In genomic region chr3:122680381-122681293, GRCh38 we compare ENCODE assay signal across 1 cellular context.
TF ChIP-seq lines count a peak whose summit lies in the region.

Gene PARP14 (plus strand): TSS chr3:122680839. CDS start chr3:122680884, 45 bp downstream.

TF ChIP-seq in HepG2, 621 proteins besides CTCF, POLR2A, EP300 and RAD21 (continued from another document and continues in another):
- no peak for TF ChIP-seq HINFP (CRISPR knock-in tag; IDR thresholded peaks at IDR 0.05; ENCODE audit: low read depth)
- TF ChIP-seq ZNF839 (CRISPR knock-in tag; IDR thresholded peaks at IDR 0.05; ENCODE audit: borderline replicate concordance): no peak
- no peak for TF ChIP-seq ZBTB8A (CRISPR knock-in tag; IDR thresholded peaks at IDR 0.05; ENCODE audit: borderline replicate concordance, low read depth)
- TF ChIP-seq RELA (CRISPR knock-in tag; IDR thresholded peaks at IDR 0.05): no peak
- no peak for TF ChIP-seq ZKSCAN5 (CRISPR knock-in tag; IDR thresholded peaks at IDR 0.05)
- TF ChIP-seq DDIT3 (CRISPR knock-in tag; IDR thresholded peaks at IDR 0.05): no peak
- TF ChIP-seq KLF11 (CRISPR knock-in tag; IDR thresholded peaks at IDR 0.05): no peak
- peak; percentile 35; the same call in 1 of the 2 replicates for TF ChIP-seq SP4 (CRISPR knock-in tag; IDR thresholded peaks at IDR 0.05)
- no peak; the same call in 1 of the 2 replicates for TF ChIP-seq NKX3-1 (CRISPR knock-in tag; IDR thresholded peaks at IDR 0.05)
- TF ChIP-seq ZNF605 (CRISPR knock-in tag; IDR thresholded peaks at IDR 0.05): no peak
- no peak for TF ChIP-seq ZNF678 (CRISPR knock-in tag; IDR thresholded peaks at IDR 0.05)
- no peak for TF ChIP-seq TGIF2 (CRISPR knock-in tag; IDR thresholded peaks at IDR 0.05)
- TF ChIP-seq ARNTL (CRISPR knock-in tag; IDR thresholded peaks at IDR 0.05): no peak
- TF ChIP-seq ZNF230 (CRISPR knock-in tag; IDR thresholded peaks at IDR 0.05): no peak
- TF ChIP-seq ZNF549 (CRISPR knock-in tag; IDR thresholded peaks at IDR 0.05): no peak
- TF ChIP-seq RFX3 (CRISPR knock-in tag; IDR thresholded peaks at IDR 0.05): no peak
- no peak for TF ChIP-seq ZSCAN20 (CRISPR knock-in tag; IDR thresholded peaks at IDR 0.05; ENCODE audit: borderline replicate concordance)
- TF ChIP-seq ZNF124 (CRISPR knock-in tag; IDR thresholded peaks at IDR 0.05): no peak
- TF ChIP-seq, protein P1, sequence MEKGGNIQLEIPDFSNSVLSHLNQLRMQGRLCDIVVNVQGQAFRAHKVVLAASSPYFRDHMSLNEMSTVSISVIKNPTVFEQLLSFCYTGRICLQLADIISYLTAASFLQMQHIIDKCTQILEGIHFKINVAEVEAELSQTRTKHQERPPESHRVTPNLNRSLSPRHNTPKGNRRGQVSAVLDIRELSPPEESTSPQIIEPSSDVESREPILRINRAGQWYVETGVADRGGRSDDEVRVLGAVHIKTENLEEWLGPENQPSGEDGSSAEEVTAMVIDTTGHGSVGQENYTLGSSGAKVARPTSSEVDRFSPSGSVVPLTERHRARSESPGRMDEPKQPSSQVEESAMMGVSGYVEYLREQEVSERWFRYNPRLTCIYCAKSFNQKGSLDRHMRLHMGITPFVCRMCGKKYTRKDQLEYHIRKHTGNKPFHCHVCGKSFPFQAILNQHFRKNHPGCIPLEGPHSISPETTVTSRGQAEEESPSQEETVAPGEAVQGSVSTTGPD (CRISPR knock-in tag; IDR thresholded peaks at IDR 0.05): 0 out of 2 replicates have a peak, but pooled peaks have one; percentile 21
- TF ChIP-seq ZNF616 (CRISPR knock-in tag; IDR thresholded peaks at IDR 0.05; ENCODE audit: low read depth): peak; percentile 74; the same call in 1 of the 2 replicates
- no peak for TF ChIP-seq ZNF766 (CRISPR knock-in tag; IDR thresholded peaks at IDR 0.05; ENCODE audit: borderline replicate concordance)
- no peak for TF ChIP-seq ZFP1 (CRISPR knock-in tag; IDR thresholded peaks at IDR 0.05)
- no peak for TF ChIP-seq ZNF30 (CRISPR knock-in tag; IDR thresholded peaks at IDR 0.05)
- no peak for TF ChIP-seq ZNF335 (CRISPR knock-in tag; IDR thresholded peaks at IDR 0.05)
- no peak for TF ChIP-seq FOXO1 (CRISPR knock-in tag; IDR thresholded peaks at IDR 0.05)
- 0 out of 2 replicates have a peak, but pooled peaks have one; percentile 74 for TF ChIP-seq PCBP1 (IDR thresholded peaks at IDR 0.05; ENCODE audit: borderline replicate concordance, low read depth, low read length)
- no peak for TF ChIP-seq EEA1 (CRISPR knock-in tag; IDR thresholded peaks at IDR 0.05; ENCODE audit: borderline replicate concordance)
- TF ChIP-seq ZNF382 (CRISPR knock-in tag; IDR thresholded peaks at IDR 0.05; ENCODE audit: borderline replicate concordance): no peak
- TF ChIP-seq MBD4 (IDR thresholded peaks at IDR 0.05; ENCODE audit: borderline replicate concordance, low read length): no peak
- peak; percentile 55; the same call in 1 of the 2 replicates for TF ChIP-seq KDM3A (CRISPR knock-in tag; IDR thresholded peaks at IDR 0.05; ENCODE audit: low read depth)
- no peak for TF ChIP-seq ZNF264 (CRISPR knock-in tag; IDR thresholded peaks at IDR 0.05)
- TF ChIP-seq NCOA1 (CRISPR knock-in tag; IDR thresholded peaks at IDR 0.05): no peak
- TF ChIP-seq POGZ (CRISPR knock-in tag; IDR thresholded peaks at IDR 0.05): no peak
- no peak for TF ChIP-seq CENPX (CRISPR knock-in tag; IDR thresholded peaks at IDR 0.05)
- no peak for TF ChIP-seq FOXM1 (CRISPR knock-in tag; IDR thresholded peaks at IDR 0.05)
- no peak for TF ChIP-seq HHEX (CRISPR knock-in tag; IDR thresholded peaks at IDR 0.05)
- no peak for TF ChIP-seq SYNCRIP (IDR thresholded peaks at IDR 0.05; ENCODE audit: insufficient read depth, low read depth, low read length)
- TF ChIP-seq ZNF687 (CRISPR knock-in tag; IDR thresholded peaks at IDR 0.05): peak; percentile 66; the same call in 1 of the 2 replicates
- TF ChIP-seq ZSCAN12 (CRISPR knock-in tag; IDR thresholded peaks at IDR 0.05): no peak
- no peak for TF ChIP-seq RERE (CRISPR knock-in tag; IDR thresholded peaks at IDR 0.05; ENCODE audit: low read depth)
- TF ChIP-seq GMEB1 (CRISPR knock-in tag; IDR thresholded peaks at IDR 0.05; ENCODE audit: borderline replicate concordance): no peak
- no peak for TF ChIP-seq ZNF609 (CRISPR knock-in tag; IDR thresholded peaks at IDR 0.05; ENCODE audit: borderline replicate concordance)
- TF ChIP-seq SAFB2 (CRISPR knock-in tag; IDR thresholded peaks at IDR 0.05; ENCODE audit: borderline replicate concordance, low read depth): no peak
- no peak for TF ChIP-seq FOXA1 (IDR thresholded peaks at IDR 0.05)
- no peak for TF ChIP-seq FOXA1 (CRISPR knock-in tag; IDR thresholded peaks at IDR 0.05)
- no peak for TF ChIP-seq CREB1 (IDR thresholded peaks at IDR 0.05)
- no peak for TF ChIP-seq CREB1 (CRISPR knock-in tag; IDR thresholded peaks at IDR 0.05)
- no peak for TF ChIP-seq DMAP1 (CRISPR knock-in tag; IDR thresholded peaks at IDR 0.05)
